Comparison of ENCODE assay signal across 12 cellular contexts in genomic region chr6:10381133-10381829, GRCh38. TPM values are rescaled to one million over a fixed set of nuclear protein-coding genes. Genes with fewer than 3 reads are reported as not detected.
A peak's percentile ranks its signal among the peaks of the same experiment; 100 is the strongest.
DNase-seq lines count a peak whose midpoint lies in the region; ATAC-seq and TF ChIP-seq lines count a peak whose summit lies in the region.
"Had no signal": no experiment of that assay in that cellular context is flagged by ENCODE, and none has a peak within 500 bp of the region (broad histone marks: within the 10 kb centered on the region; RNA-seq: fewer than 3 reads in every experiment).

No MANE protein-coding gene starts in this region.

- H3K27ac ChIP-seq in neural progenitor cell = no peak overlapping the region
- H3K27ac ChIP-seq in caudate nucleus (ENCODE audit: low read depth, low read length) = no peak overlapping the region
- H3K27ac ChIP-seq: suprapubic skin had no signal

- no peaks in the 10 kb centered on the region for H3K9me3 Mint-ChIP-seq in neural progenitor cell

- H4K20me1 ChIP-seq in neural progenitor cell (ENCODE audit: low read depth) = peaks cover 47% of the 10 kb centered on the region

- no peaks in the 10 kb centered on the region for H3K9me3 ChIP-seq in neural progenitor cell (ENCODE audit: low read depth)
- H3K9me3 ChIP-seq: suprapubic skin had no signal

- no peaks in the 10 kb centered on the region for H3K36me3 ChIP-seq in neural progenitor cell
- H3K36me3 ChIP-seq: suprapubic skin had no signal

- DNase-seq in HUDEP-2 (lab: John Stamatoyannopoulos, UW; ENCODE audit: unreplicated experiment in 76 of 76) (peak in 43 of 76 experiments; percentile 12 to 74 (median 36)), dermis blood vessel endothelial cell (peak; percentile 12), neural progenitor cell (ENCODE audit: low spot score) (peak; percentile 76), caudate nucleus (lab: John Stamatoyannopoulos, UW) (no peak)
- DNase-seq in stimulated activated naive CD4-positive, alpha-beta T cell treated with Interleukin-2 at 50 U/mL for 16 hours (lab: John Stamatoyannopoulos, UW) = no peak
- DNase-seq: hippocampal formation, T1000 had no signal

- no peak overlapping the region for H2AFZ ChIP-seq in neural progenitor cell (replicated peaks)

- peak; percentile 55 for TF ChIP-seq CTCF in neural progenitor cell (IDR thresholded peaks at IDR 0.05)

- peaks cover 36% of the 10 kb centered on the region for H3K4me1 Mint-ChIP-seq in neural progenitor cell

- H3F3A ChIP-seq in neural progenitor cell (ENCODE audit: low read depth) = peaks cover 45% of the 10 kb centered on the region

- peaks cover 87% of the 10 kb centered on the region for H3K27me3 ChIP-seq in neural progenitor cell

- H3K27ac Mint-ChIP-seq in neural progenitor cell = no peak overlapping the region
- H3K27ac Mint-ChIP-seq: activated T-helper 2 cell treated with anti-CD3 and anti-CD28 coated beads, Interferon-gamma antibody, Interleukin-2, Interleukin-4, amounts not matched to agents 10 μg/mL and 5 μg/mL and 100 μg/mL, durations not matched to agents 14 hours and 24 hours and 36 hours had no signal

- peak overlapping the region; percentile 46 for H3K4me3 Mint-ChIP-seq in neural progenitor cell

- H3K79me2 ChIP-seq in neural progenitor cell (ENCODE audit: low read depth) = no peaks in the 10 kb centered on the region

- no peaks in the 10 kb centered on the region for H3K36me3 Mint-ChIP-seq in neural progenitor cell

- peak overlapping the region; percentile 71 for H3K4me2 ChIP-seq in neural progenitor cell

- peaks cover 61% of the 10 kb centered on the region for H3K27me3 Mint-ChIP-seq in neural progenitor cell (ENCODE audit: insufficient read depth, low read depth)

- peaks cover 24% of the 10 kb centered on the region for H3K4me1 ChIP-seq in neural progenitor cell

- ATAC-seq in GM18505 (IDR thresholded peaks at IDR 0.05; ENCODE audit: unreplicated experiment) (peak; percentile 49), GM19397 (IDR thresholded peaks at IDR 0.05; ENCODE audit: unreplicated experiment) (no peak)

- no peak for TF ChIP-seq POLR2A in GM18505 (IDR thresholded peaks at IDR 0.05; ENCODE audit: borderline replicate concordance, extremely low read depth, insufficient read depth, insufficient read length)

- peak overlapping the region; percentile 27 for H3K4me3 ChIP-seq in neural progenitor cell
- H3K4me3 ChIP-seq: suprapubic skin had no signal

- no peak overlapping the region for H3K9ac ChIP-seq in neural progenitor cell

RNA-seq across cellular contexts. Expression of gene TFAP2A, which starts 33.6 kb away (rescaled TPM):
- total RNA-seq in dermis blood vessel endothelial cell (under 0.01 and 0.05 TPM in 2 replicates), neural progenitor cell (ENCODE audit: low replicate concordance) (0.39 and 0.65 TPM in 2 replicates)
- total RNA-seq: dermis microvascular lymphatic vessel endothelial cell had no signal

Comparison
In these comparisons a context has a peak if more than half of its experiments do, and no peak if none do; other contexts are left out.
1. DNase-seq: peak in HUDEP-2 (43 of 76), dermis blood vessel endothelial cell (single experiment) and neural progenitor cell (single experiment); none in caudate nucleus (0 of 61) and stimulated activated naive CD4-positive, alpha-beta T cell treated with Interleukin-2 at 50 U/mL for 16 hours (single experiment).